ENCODE assay signal across 21 cellular contexts in the genomic region with DNA sequence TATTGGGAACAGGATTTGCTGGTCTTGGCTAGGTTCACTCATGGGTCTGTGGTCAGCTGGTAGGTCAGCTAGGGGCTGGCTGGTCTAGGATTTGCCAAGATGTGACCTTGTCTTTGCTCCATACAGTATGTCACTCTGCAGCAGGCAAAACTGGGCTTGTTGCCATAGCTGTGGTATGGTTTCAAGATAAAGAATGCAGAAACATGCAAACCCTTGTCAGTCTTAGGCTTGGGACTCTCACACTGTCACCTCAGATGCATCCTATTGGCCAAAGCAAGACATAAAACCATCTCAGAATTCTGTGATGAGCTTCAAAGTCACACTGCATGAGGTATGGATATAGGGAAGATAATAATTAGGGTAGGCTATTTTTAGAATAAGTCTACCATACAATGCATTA.
DNase-seq lines count a peak whose midpoint lies in the region; ATAC-seq, FAIRE-seq and TF ChIP-seq lines count a peak whose summit lies in the region.
"Had no signal": no experiment of that assay in that cellular context is flagged by ENCODE, and none has a peak within 500 bp of the region (broad histone marks: within the 10 kb centered on the region; RNA-seq: fewer than 3 reads in every experiment).

No MANE protein-coding gene starts in this region.

- no peak for DNase-seq in GM18507 (ENCODE audit: extremely low spot score, insufficient read length, low read depth)
- DNase-seq in MV-4-11 (lab: John Stamatoyannopoulos, UW): peak; percentile 71
- peak; percentile 73 for DNase-seq in astrocyte of the hippocampus (ENCODE audit: low read depth, low spot score)
- DNase-seq in hepatic stellate cell (ENCODE audit: low spot score): peak; percentile 47
- DNase-seq in tibial nerve (ENCODE audit: low spot score in 2 of 2): no peak
- DNase-seq in MM.1S: no peak
- DNase-seq in HepG2 (ENCODE audit: low spot score): no peak
- DNase-seq: activated CD8-positive, alpha-beta T cell treated with anti-CD3 and anti-CD28 coated beads, Interleukin-2, amount 10 ng/mL, durations not matched to agents 7 days and 5 days; activated naive CD8-positive, alpha-beta T cell treated with anti-CD3 and anti-CD28 coated beads, Interleukin-2, amount 50 U/mL, for 24 hours; CD4-positive, CD25-positive, alpha-beta regulatory T cell; colonic mucosa; NCI-H1092; NCI-H526 treated with DMSO at 0.1 percent for 48 hours; stimulated activated naive CD8-positive, alpha-beta T cell treated with anti-CD3 and anti-CD28 coated beads, Interleukin-15, Interleukin-2, amounts not matched to agents 100 U/mL and 50 U/mL, for 24 hours; upper lobe of right lung had no signal

- FAIRE-seq in GM18507 (lab: Jason Lieb, UNC): peak; percentile 33
- FAIRE-seq in HepG2 (lab: Jason Lieb, UNC): no peak
- FAIRE-seq: G401.6, GM12891, islet of Langerhans had no signal

- ATAC-seq in HepG2: no peak
- ATAC-seq in HG03342 (IDR thresholded peaks at IDR 0.05; ENCODE audit: unreplicated experiment): no peak
- ATAC-seq: activated CD8-positive, alpha-beta T cell treated with anti-CD3 and anti-CD28 coated beads, Interleukin-2, amount 10 ng/mL, durations not matched to agents 7 days and 5 days; activated naive CD8-positive, alpha-beta T cell treated with anti-CD3 and anti-CD28 coated beads, Interleukin-2, amount 50 U/mL, for 24 hours; natural killer cell treated with Interleukin-12 subunit alpha and Interleukin-12 subunit beta and Interleukin-15 and Interleukin-18, amount 100 ng/mL, for 72 hours; stimulated activated naive CD8-positive, alpha-beta T cell treated with anti-CD3 and anti-CD28 coated beads, Interleukin-15, Interleukin-2, amounts not matched to agents 100 U/mL and 50 U/mL, for 24 hours; upper lobe of right lung had no signal

- TF ChIP-seq CTCF in tibial nerve (IDR thresholded peaks at IDR 0.05) (no peak), MM.1S (IDR thresholded peaks at IDR 0.05; ENCODE audit: low read length) (no peak), HepG2 (CRISPR knock-in tag; IDR thresholded peaks at IDR 0.05) (no peak)

- H3K4me2 ChIP-seq in MM.1S (ENCODE audit: low read depth, low read length) (no peak overlapping the region), HepG2 (ENCODE audit: low read depth, low read length) (no peak overlapping the region)

- POLR2A ChIA-PET in HepG2 (lab: Yijun Ruan, JAX): no interaction called here

- no peak for TF ChIP-seq RAD21 in HepG2 (CRISPR knock-in tag; IDR thresholded peaks at IDR 0.05)

- intact Hi-C loops in HepG2 (cut with micrococcal nuclease; ENCODE audit: unreplicated experiment): no loop called here

- H3K36me3 ChIP-seq in tibial nerve (no peaks in the 10 kb centered on the region), MM.1S (replicated peaks; ENCODE audit: insufficient read depth, low read length) (no peaks in the 10 kb centered on the region), HepG2 (replicated peaks in 1 of 2; ENCODE audit: control insufficient read depth in 1 of 2, insufficient read depth in 2 of 2, low read length in 2 of 2) (no peaks in the 10 kb centered on the region)
- H3K36me3 ChIP-seq: colonic mucosa, HAP-1, upper lobe of right lung had no signal

- CTCF ChIA-PET in HepG2 (lab: Yijun Ruan, JAX; ENCODE audit: low intra/inter-chr PET ratio, low total read pairs): no interaction called here

- H3K9me3 ChIP-seq in tibial nerve (no peaks in the 10 kb centered on the region), MM.1S (replicated peaks; ENCODE audit: insufficient read depth, low read length) (no peaks in the 10 kb centered on the region), HepG2 (ENCODE audit: low read length) (no peaks in the 10 kb centered on the region)
- H3K9me3 ChIP-seq: colonic mucosa, HAP-1, upper lobe of right lung had no signal

- H3F3A ChIP-seq in MM.1S (ENCODE audit: insufficient read depth, low read length): no peaks in the 10 kb centered on the region

- no peaks in the 10 kb centered on the region for H3K27me3 ChIP-seq in tibial nerve
- no peaks in the 10 kb centered on the region for H3K27me3 ChIP-seq in MM.1S (replicated peaks; ENCODE audit: insufficient read depth, low read length)
- peaks cover 0 to 8% of the 10 kb centered on the region in 2 experiments; a peak in 1 of 5 replicates for H3K27me3 ChIP-seq in HepG2 (ENCODE audit: control insufficient read depth in 1 of 2, insufficient read depth in 2 of 2, low read length in 2 of 2)
- H3K27me3 ChIP-seq: colonic mucosa, upper lobe of right lung had no signal

- H3K79me2 ChIP-seq in MM.1S (ENCODE audit: low read length): no peaks in the 10 kb centered on the region
- H3K79me2 ChIP-seq in HepG2 (ENCODE audit: insufficient read depth, low read length): no peaks in the 10 kb centered on the region

- no peak for TF ChIP-seq POLR2A in tibial nerve (IDR thresholded peaks at IDR 0.05)
- no peak for TF ChIP-seq POLR2A in HepG2 (IDR thresholded peaks at IDR 0.05; ENCODE audit: insufficient read depth in 1 of 2, low read depth in 2 of 2, low read length in 2 of 2)

- H4K20me1 ChIP-seq in MM.1S (ENCODE audit: insufficient read depth, low read length) (no peaks in the 10 kb centered on the region), HepG2 (ENCODE audit: insufficient read depth, low read length) (no peaks in the 10 kb centered on the region)

- H3K4me3 ChIP-seq in tibial nerve (no peak overlapping the region), MM.1S (ENCODE audit: low read length) (no peak overlapping the region), HepG2 (replicated peaks in 1 of 3; ENCODE audit: insufficient read depth in 1 of 3, low read depth in 2 of 3, low read length in 3 of 3) (no peak overlapping the region)
- H3K4me3 ChIP-seq: colonic mucosa, HAP-1, upper lobe of right lung had no signal

- no peak for TF ChIP-seq EP300 in tibial nerve (IDR thresholded peaks at IDR 0.05)
- no peak for TF ChIP-seq EP300 in HepG2 (IDR thresholded peaks at IDR 0.05; ENCODE audit: low read depth in 2 of 2, low read length in 2 of 2)
- TF ChIP-seq EP300 in HepG2 (CRISPR knock-in tag; IDR thresholded peaks at IDR 0.05; ENCODE audit: borderline replicate concordance): no peak

- H3K27ac ChIP-seq in tibial nerve (no peak overlapping the region), MM.1S (ENCODE audit: low read length) (no peak overlapping the region), HepG2 (ENCODE audit: extremely low read length, insufficient read depth, low read length) (no peak overlapping the region)
- H3K27ac ChIP-seq: colonic mucosa, upper lobe of right lung had no signal

- in situ Hi-C loops in HepG2 (cut with HindIII; ENCODE audit: extremely low pct_ligation_motif_present, low pct_unique_long_range_greater_than_20kb): no loop called here

- H3K4me1 ChIP-seq in tibial nerve: no peaks in the 10 kb centered on the region
- H3K4me1 ChIP-seq in MM.1S (ENCODE audit: low read length): no peaks in the 10 kb centered on the region
- H3K4me1 ChIP-seq in HepG2 (ENCODE audit: insufficient read depth, low read length): no peaks in the 10 kb centered on the region
- H3K4me1 ChIP-seq: colonic mucosa, HAP-1, upper lobe of right lung had no signal

- no peak overlapping the region for H3K9ac ChIP-seq in MM.1S (ENCODE audit: low read length)
- no peak overlapping the region for H3K9ac ChIP-seq in HepG2 (ENCODE audit: insufficient read depth, low read depth, low read length)

- H2AFZ ChIP-seq in MM.1S (ENCODE audit: low read length) (no peak overlapping the region), HepG2 (ENCODE audit: low read length) (no peak overlapping the region)

- BruUV-seq in HepG2 (replicated peaks; lab: Mats Ljungman, UMichigan): no TSS peak

- H3K9me2 ChIP-seq in MM.1S (replicated peaks; ENCODE audit: insufficient read depth, low read length): no peaks in the 10 kb centered on the region

TF ChIP-seq in HepG2, 621 proteins besides CTCF, POLR2A, EP300 and RAD21:
- TF ChIP-seq, protein P1, sequence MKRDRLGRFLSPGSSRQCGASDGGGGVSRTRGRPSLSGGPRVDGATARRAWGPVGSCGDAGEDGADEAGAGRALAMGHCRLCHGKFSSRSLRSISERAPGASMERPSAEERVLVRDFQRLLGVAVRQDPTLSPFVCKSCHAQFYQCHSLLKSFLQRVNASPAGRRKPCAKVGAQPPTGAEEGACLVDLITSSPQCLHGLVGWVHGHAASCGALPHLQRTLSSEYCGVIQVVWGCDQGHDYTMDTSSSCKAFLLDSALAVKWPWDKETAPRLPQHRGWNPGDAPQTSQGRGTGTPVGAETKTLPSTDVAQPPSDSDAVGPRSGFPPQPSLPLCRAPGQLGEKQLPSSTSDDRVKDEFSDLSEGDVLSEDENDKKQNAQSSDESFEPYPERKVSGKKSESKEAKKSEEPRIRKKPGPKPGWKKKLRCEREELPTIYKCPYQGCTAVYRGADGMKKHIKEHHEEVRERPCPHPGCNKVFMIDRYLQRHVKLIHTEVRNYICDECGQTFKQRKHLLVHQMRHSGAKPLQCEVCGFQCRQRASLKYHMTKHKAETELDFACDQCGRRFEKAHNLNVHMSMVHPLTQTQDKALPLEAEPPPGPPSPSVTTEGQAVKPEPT (CRISPR knock-in tag; IDR thresholded peaks at IDR 0.05; ENCODE audit: low read depth): no peak
- TF ChIP-seq ZNF570 (CRISPR knock-in tag; IDR thresholded peaks at IDR 0.05; ENCODE audit: borderline replicate concordance) (no peak), ARNTL (CRISPR knock-in tag; IDR thresholded peaks at IDR 0.05) (no peak)

Comparison
In these comparisons a context has a peak if more than half of its experiments do, and no peak if none do; other contexts are left out.
1. DNase-seq: peak in MV-4-11 (single experiment), astrocyte of the hippocampus (single experiment) and hepatic stellate cell (single experiment); none in GM18507 (single experiment), tibial nerve (0 of 2), MM.1S (single experiment) and HepG2 (single experiment).